Comparison of ENCODE assay signal across 36 cellular contexts in the genomic region with DNA sequence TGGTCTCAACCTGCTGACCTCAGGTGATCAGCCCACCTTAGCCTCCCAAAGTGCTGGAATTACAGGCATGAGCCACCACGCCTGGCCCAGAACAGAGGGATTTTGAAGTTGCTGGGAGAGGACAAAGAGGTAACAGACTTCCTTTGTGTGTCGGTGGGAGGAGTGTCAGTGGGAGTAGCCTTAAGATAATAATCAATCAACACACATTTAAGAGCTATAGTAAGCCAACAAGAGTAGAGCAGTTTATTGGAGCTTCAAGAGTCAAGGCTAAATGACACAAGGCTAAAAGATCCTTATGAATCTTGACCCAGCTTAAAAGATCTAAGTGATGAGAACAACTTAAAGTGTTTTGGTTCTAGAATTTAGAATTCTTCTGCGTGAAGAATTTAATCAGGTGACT.
"Had no signal": no experiment of that assay in that cellular context is flagged by ENCODE, and none has a peak within 500 bp of the region (broad histone marks: within the 10 kb centered on the region; RNA-seq: fewer than 3 reads in every experiment).

No MANE protein-coding gene starts in this region.

- H3K9me3 ChIP-seq: adrenal gland, body of pancreas, breast epithelium had no signal

- ATAC-seq: activated CD8-positive, alpha-beta T cell treated with anti-CD3 and anti-CD28 coated beads for 36 hours; activated T-cell treated with anti-CD3 and anti-CD28 coated beads, Interleukin-2, amount 50 U/mL, for 4 hours; activated T-cell treated with anti-CD3 and anti-CD28 coated beads, Interleukin-2, amount 50 U/mL, for 72 hours; activated T-helper 17 cell treated with anti-CD3 and anti-CD28 coated beads, Interleukin-2, amount 50 U/mL, for 72 hours; body of pancreas had no signal

- FAIRE-seq: astrocyte, colon, TTC549 had no signal

- H3K27ac ChIP-seq: adrenal gland, body of pancreas, brain microvascular endothelial cell, breast epithelium, VCaP had no signal

- H3K36me3 ChIP-seq: adrenal gland, brain microvascular endothelial cell, breast epithelium had no signal

- H3K27me3 Mint-ChIP-seq: activated CD4-positive, alpha-beta T cell treated with anti-CD3 and anti-CD28 coated beads, Interleukin-2, amount 10 ng/mL, durations not matched to agents 24 days and 14 days; activated naive CD4-positive, alpha-beta T cell treated with anti-CD3 and anti-CD28 coated beads, Interleukin-2, amount 50 U/mL, for 24 hours; activated T-helper 17 cell treated with anti-CD3 and anti-CD28 coated beads, Interleukin-2, amount 50 U/mL, for 72 hours had no signal

- H3K4me1 ChIP-seq: adrenal gland, body of pancreas, breast epithelium had no signal

- H3K4me3 ChIP-seq: adrenal gland, body of pancreas, breast epithelium had no signal

- H3K4me1 Mint-ChIP-seq: activated B cell treated with CpG ODN at 0.5 μM for 24 hours; activated CD4-positive, alpha-beta T cell treated with anti-CD3 and anti-CD28 coated beads, Interleukin-2, amount 10 ng/mL, durations not matched to agents 24 days and 14 days; activated naive CD4-positive, alpha-beta T cell treated with anti-CD3 and anti-CD28 coated beads, Interleukin-2, amount 50 U/mL, for 24 hours; activated naive CD8-positive, alpha-beta T cell treated with anti-CD3 and anti-CD28 coated beads for 36 hours; activated T-helper 17 cell treated with anti-CD3 and anti-CD28 coated beads, Interleukin-2, amount 50 U/mL, for 72 hours had no signal

- H3K9me3 Mint-ChIP-seq: activated B cell treated with CpG ODN at 0.5 μM for 24 hours; activated CD4-positive, alpha-beta memory T cell treated with anti-CD3 and anti-CD28 coated beads for 36 hours; activated CD4-positive, alpha-beta T cell treated with anti-CD3 and anti-CD28 coated beads, Interleukin-2, amount 10 ng/mL, durations not matched to agents 24 days and 14 days; activated CD8-positive, alpha-beta T cell treated with anti-CD3 and anti-CD28 coated beads for 36 hours; activated naive CD4-positive, alpha-beta T cell treated with anti-CD3 and anti-CD28 coated beads for 36 hours; activated naive CD4-positive, alpha-beta T cell treated with anti-CD3 and anti-CD28 coated beads, Interleukin-2, amount 50 U/mL, for 24 hours; activated naive CD8-positive, alpha-beta T cell treated with anti-CD3 and anti-CD28 coated beads for 36 hours; activated T-cell treated with anti-CD3 and anti-CD28 coated beads, Interleukin-2, amount 50 U/mL, for 4 hours; activated T-helper 1 cell treated with anti-CD3 and anti-CD28 coated beads, Interleukin-12 subunit alpha, Interleukin-12 subunit beta, Interleukin-2, Interleukin-4 antibody, amounts not matched to agents 30 ng/mL and 10 ng/mL and 1 ng/mL, durations not matched to agents 14 hours and 24 hours and 36 hours; activated T-helper 17 cell treated with anti-CD3 and anti-CD28 coated beads, Interleukin-2, amount 50 U/mL, for 72 hours; T-helper 1 cell treated with Interleukin-12 subunit alpha and Interleukin-12 subunit beta and Interleukin-4 antibody, amounts not matched to agents 30 μg/mL and 1 μg/mL, for 36 hours; T-helper 2 cell treated with Interferon-gamma antibody and Interleukin-4, amounts not matched to agents 5 μg/mL and 100 μg/mL, for 36 hours had no signal

- H3K27ac Mint-ChIP-seq: activated B cell treated with CpG ODN at 0.5 μM for 24 hours; activated CD4-positive, alpha-beta memory T cell treated with anti-CD3 and anti-CD28 coated beads for 36 hours; activated CD4-positive, alpha-beta T cell treated with anti-CD3 and anti-CD28 coated beads, Interleukin-2, amount 10 ng/mL, durations not matched to agents 24 days and 14 days; activated CD8-positive, alpha-beta T cell treated with anti-CD3 and anti-CD28 coated beads for 36 hours; activated naive CD4-positive, alpha-beta T cell treated with anti-CD3 and anti-CD28 coated beads for 36 hours; activated naive CD4-positive, alpha-beta T cell treated with anti-CD3 and anti-CD28 coated beads, Interleukin-2, amount 50 U/mL, for 24 hours; activated naive CD8-positive, alpha-beta T cell treated with anti-CD3 and anti-CD28 coated beads for 36 hours; activated T-cell treated with anti-CD3 and anti-CD28 coated beads, Interleukin-2, amount 50 U/mL, for 72 hours; activated T-helper 1 cell treated with anti-CD3 and anti-CD28 coated beads, Interleukin-12 subunit alpha, Interleukin-12 subunit beta, Interleukin-2, Interleukin-4 antibody, amounts not matched to agents 30 ng/mL and 10 ng/mL and 1 ng/mL, durations not matched to agents 14 hours and 24 hours and 36 hours; activated T-helper 17 cell treated with anti-CD3 and anti-CD28 coated beads, Interleukin-2, amount 50 U/mL, for 72 hours; T-helper 1 cell treated with Interleukin-12 subunit alpha and Interleukin-12 subunit beta and Interleukin-4 antibody, amounts not matched to agents 30 μg/mL and 1 μg/mL, for 36 hours; T-helper 2 cell treated with Interferon-gamma antibody and Interleukin-4, amounts not matched to agents 5 μg/mL and 100 μg/mL, for 36 hours had no signal

- H3K4me3 Mint-ChIP-seq: activated B cell treated with CpG ODN at 0.5 μM for 24 hours; activated CD4-positive, alpha-beta memory T cell treated with anti-CD3 and anti-CD28 coated beads for 36 hours; activated CD4-positive, alpha-beta T cell treated with anti-CD3 and anti-CD28 coated beads, Interleukin-2, amount 10 ng/mL, durations not matched to agents 24 days and 14 days; activated CD8-positive, alpha-beta T cell treated with anti-CD3 and anti-CD28 coated beads for 36 hours; activated naive CD4-positive, alpha-beta T cell treated with anti-CD3 and anti-CD28 coated beads for 36 hours; activated naive CD4-positive, alpha-beta T cell treated with anti-CD3 and anti-CD28 coated beads, Interleukin-2, amount 50 U/mL, for 24 hours; activated naive CD8-positive, alpha-beta T cell treated with anti-CD3 and anti-CD28 coated beads for 36 hours; activated T-cell treated with anti-CD3 and anti-CD28 coated beads, Interleukin-2, amount 50 U/mL, for 4 hours; activated T-cell treated with anti-CD3 and anti-CD28 coated beads, Interleukin-2, amount 50 U/mL, for 72 hours; activated T-helper 1 cell treated with anti-CD3 and anti-CD28 coated beads, Interleukin-12 subunit alpha, Interleukin-12 subunit beta, Interleukin-2, Interleukin-4 antibody, amounts not matched to agents 30 ng/mL and 10 ng/mL and 1 ng/mL, durations not matched to agents 14 hours and 24 hours and 36 hours; activated T-helper 17 cell treated with anti-CD3 and anti-CD28 coated beads, Interleukin-2, amount 50 U/mL, for 72 hours; T-helper 1 cell treated with Interleukin-12 subunit alpha and Interleukin-12 subunit beta and Interleukin-4 antibody, amounts not matched to agents 30 μg/mL and 1 μg/mL, for 36 hours; T-helper 2 cell treated with Interferon-gamma antibody and Interleukin-4, amounts not matched to agents 5 μg/mL and 100 μg/mL, for 36 hours had no signal

- H3K27me3 ChIP-seq: adrenal gland, body of pancreas, brain microvascular endothelial cell, breast epithelium had no signal

- DNase-seq: activated B cell treated with CpG ODN at 0.5 μM for 24 hours; activated CD4-positive, alpha-beta memory T cell treated with anti-CD3 and anti-CD28 coated beads for 36 hours; activated CD4-positive, alpha-beta T cell treated with anti-CD3 and anti-CD28 coated beads for 4 hours; activated CD4-positive, alpha-beta T cell treated with anti-CD3 and anti-CD28 coated beads, Interleukin-2, amount 10 ng/mL, durations not matched to agents 24 days and 14 days; activated CD4-positive, alpha-beta T cell treated with anti-CD3 and anti-CD28 coated beads, Interleukin-2, amount 50 U/mL, for 1 hour; activated CD4-positive, alpha-beta T cell treated with anti-CD3 and anti-CD28 coated beads, Interleukin-2, amount 50 U/mL, for 4 hours; activated CD4-positive, CD25-positive, alpha-beta regulatory T cell treated with anti-CD3 and anti-CD28 coated beads, Interleukin-2, amount 50 U/mL, for 72 hours; activated CD8-positive, alpha-beta memory T cell treated with anti-CD3 and anti-CD28 coated beads, Interleukin-2, amount 50 U/mL, for 4 hours; activated CD8-positive, alpha-beta T cell treated with anti-CD3 and anti-CD28 coated beads for 36 hours; activated effector memory CD4-positive, alpha-beta T cell treated with anti-CD3 and anti-CD28 coated beads, Interleukin-2, amount 50 U/mL, for 16 hours; activated gamma-delta T cell treated with Interleukin-2 at 50 U/mL for 16 hours; activated naive CD4-positive, alpha-beta T cell; activated naive CD4-positive, alpha-beta T cell treated with anti-CD3 and anti-CD28 coated beads for 36 hours; activated naive CD8-positive, alpha-beta T cell treated with anti-CD3 and anti-CD28 coated beads for 36 hours; activated T-cell treated with anti-CD3 and anti-CD28 coated beads for 4 hours; activated T-cell treated with anti-CD3 and anti-CD28 coated beads, Interleukin-2, amount 50 U/mL, for 1 hour; activated T-cell treated with anti-CD3 and anti-CD28 coated beads, Interleukin-2, amount 50 U/mL, for 4 hours; activated T-cell treated with anti-CD3 and anti-CD28 coated beads, Interleukin-2, amount 50 U/mL, for 72 hours; adrenal gland; amniotic stem cell; aorta; body of pancreas; brain microvascular endothelial cell; central memory CD4-positive, alpha-beta T cell; T-helper 2 cell; T-helper 9 cell had no signal

- H3K36me3 Mint-ChIP-seq: activated CD4-positive, alpha-beta memory T cell treated with anti-CD3 and anti-CD28 coated beads for 36 hours; activated naive CD4-positive, alpha-beta T cell treated with anti-CD3 and anti-CD28 coated beads, Interleukin-2, amount 50 U/mL, for 24 hours; activated naive CD8-positive, alpha-beta T cell treated with anti-CD3 and anti-CD28 coated beads for 36 hours had no signal
